In genomic region chr6:40900791-40901190, GRCh38 we compare ENCODE assay signal across 34 cellular contexts.
DNase-seq lines count a peak whose midpoint lies in the region; ATAC-seq and TF ChIP-seq lines count a peak whose summit lies in the region.
"Had no signal": no experiment of that assay in that cellular context is flagged by ENCODE, and none has a peak within 500 bp of the region (broad histone marks: within the 10 kb centered on the region; RNA-seq: fewer than 3 reads in every experiment).

No MANE protein-coding gene starts in this region.

- 93 to 95% methylated on average over 4 to 5 of the region's 5 CpGs for WGBS in endodermal cell (ENCODE audit: insufficient coverage in 1 of 2, insufficient read length in 1 of 2), 2 experiments

- H3K9ac ChIP-seq in endodermal cell (ENCODE audit: extremely low read depth, low read length, poor library complexity, severe bottlenecking) (no peak overlapping the region), skeletal muscle tissue (ENCODE audit: low read depth in 1 of 3, low read length in 3 of 3) (peak overlapping the region in 1 of 3 donors; percentile 18)
- H3K9ac ChIP-seq: GM23248, neural progenitor cell, parathyroid adenoma had no signal

- no peak overlapping the region for H3K27ac Mint-ChIP-seq in endodermal cell
- H3K27ac Mint-ChIP-seq: activated CD4-positive, alpha-beta memory T cell treated with anti-CD3 and anti-CD28 coated beads, Interleukin-2, amount 10 ng/mL, durations not matched to agents 7 days and 5 days; activated naive CD4-positive, alpha-beta T cell treated with anti-CD3 and anti-CD28 coated beads for 36 hours; activated T-helper 1 cell treated with anti-CD3 and anti-CD28 coated beads, Interleukin-12 subunit alpha, Interleukin-12 subunit beta, Interleukin-2, Interleukin-4 antibody, amounts not matched to agents 30 ng/mL and 10 ng/mL and 1 ng/mL, durations not matched to agents 14 hours and 24 hours and 36 hours; effector memory CD8-positive, alpha-beta T cell; IgD-negative memory B cell; neural progenitor cell; stimulated activated effector memory CD8-positive, alpha-beta T cell treated with anti-CD3 and anti-CD28 coated beads, Interleukin-12 subunit alpha, Interleukin-12 subunit beta, amount 100 ng/mL, for 72 hours had no signal

- no peaks in the 10 kb centered on the region for H3K9me3 Mint-ChIP-seq in endodermal cell
- H3K9me3 Mint-ChIP-seq: activated CD4-positive, alpha-beta memory T cell treated with anti-CD3 and anti-CD28 coated beads, Interleukin-2, amount 10 ng/mL, durations not matched to agents 7 days and 5 days; activated naive CD4-positive, alpha-beta T cell treated with anti-CD3 and anti-CD28 coated beads for 36 hours; activated T-helper 1 cell treated with anti-CD3 and anti-CD28 coated beads, Interleukin-12 subunit alpha, Interleukin-12 subunit beta, Interleukin-2, Interleukin-4 antibody, amounts not matched to agents 30 ng/mL and 10 ng/mL and 1 ng/mL, durations not matched to agents 14 hours and 24 hours and 36 hours; effector memory CD8-positive, alpha-beta T cell; IgD-negative memory B cell; neural progenitor cell; stimulated activated effector memory CD8-positive, alpha-beta T cell treated with anti-CD3 and anti-CD28 coated beads, Interleukin-12 subunit alpha, Interleukin-12 subunit beta, amount 100 ng/mL, for 72 hours had no signal

- TF ChIP-seq CTCF in endodermal cell (conservative IDR thresholded peaks at IDR 0.05) (no peak), right atrium auricular region (IDR thresholded peaks at IDR 0.05) (no peak)

- H3K4me1 ChIP-seq in endodermal cell (ENCODE audit: control insufficient read depth, insufficient read depth, low read length), result no peaks in the 10 kb centered on the region
- H3K4me1 ChIP-seq in right atrium auricular region, result peaks cover 0 to 34% of the 10 kb centered on the region in 2 donors
- H3K4me1 ChIP-seq in skeletal muscle tissue (ENCODE audit: control insufficient read depth in 3 of 3, insufficient read depth in 3 of 3, low read length in 3 of 3), result peaks cover 21 to 33% (median 23%) of the 10 kb centered on the region in 3 donors
- H3K4me1 ChIP-seq: colonic mucosa, neural progenitor cell, parathyroid adenoma, Peyer's patch had no signal

- ATAC-seq in GM21381 (IDR thresholded peaks at IDR 0.05; ENCODE audit: unreplicated experiment) (no peak), GM21360 (IDR thresholded peaks at IDR 0.05; ENCODE audit: unreplicated experiment) (no peak), HG02759 (IDR thresholded peaks at IDR 0.05; ENCODE audit: unreplicated experiment) (no peak)
- ATAC-seq: effector memory CD8-positive, alpha-beta T cell; stimulated activated effector memory CD8-positive, alpha-beta T cell treated with anti-CD3 and anti-CD28 coated beads, Interleukin-12 subunit alpha, Interleukin-12 subunit beta, amount 100 ng/mL, for 72 hours had no signal

- in situ Hi-C loops in G401 (cut with HindIII; ENCODE audit: low sequenced_read_pairs), result no loop called here

- no peaks in the 10 kb centered on the region for H3K36me3 ChIP-seq in endodermal cell (ENCODE audit: control insufficient read depth, insufficient read depth, low read length)
- H3K36me3 ChIP-seq in right atrium auricular region, result no peaks in the 10 kb centered on the region
- no peaks in the 10 kb centered on the region for H3K36me3 ChIP-seq in skeletal muscle tissue (ENCODE audit: control insufficient read depth in 3 of 3, insufficient read depth in 3 of 3, low read length in 3 of 3)
- H3K36me3 ChIP-seq: adrenal gland, brain microvascular endothelial cell, colonic mucosa, neural progenitor cell, Peyer's patch, sigmoid colon had no signal

- H3K4me3 Mint-ChIP-seq in endodermal cell, result no peak overlapping the region
- H3K4me3 Mint-ChIP-seq: activated CD4-positive, alpha-beta memory T cell treated with anti-CD3 and anti-CD28 coated beads, Interleukin-2, amount 10 ng/mL, durations not matched to agents 7 days and 5 days; activated naive CD4-positive, alpha-beta T cell treated with anti-CD3 and anti-CD28 coated beads for 36 hours; activated T-helper 1 cell treated with anti-CD3 and anti-CD28 coated beads, Interleukin-12 subunit alpha, Interleukin-12 subunit beta, Interleukin-2, Interleukin-4 antibody, amounts not matched to agents 30 ng/mL and 10 ng/mL and 1 ng/mL, durations not matched to agents 14 hours and 24 hours and 36 hours; effector memory CD8-positive, alpha-beta T cell; IgD-negative memory B cell; neural progenitor cell; stimulated activated effector memory CD8-positive, alpha-beta T cell treated with anti-CD3 and anti-CD28 coated beads, Interleukin-12 subunit alpha, Interleukin-12 subunit beta, amount 100 ng/mL, for 72 hours had no signal

- DNase-seq in G401 (ENCODE audit: low spot score) (peak; percentile 72), endodermal cell (peak; percentile 2), right atrium auricular region (ENCODE audit: low spot score) (no peak), DMS153 treated with DMSO at 0.1 percent for 48 hours (lab: John Stamatoyannopoulos, UW; ENCODE audit: unreplicated experiment) (no peak)
- DNase-seq: activated CD4-positive, alpha-beta memory T cell treated with anti-CD3 and anti-CD28 coated beads, Interleukin-2, amount 10 ng/mL, durations not matched to agents 7 days and 5 days; activated CD8-positive, alpha-beta memory T cell treated with anti-CD3 and anti-CD28 coated beads, Interleukin-2, amount 50 U/mL, for 48 hours; activated naive CD4-positive, alpha-beta T cell treated with anti-CD3 and anti-CD28 coated beads for 36 hours; adrenal gland; brain microvascular endothelial cell; colonic mucosa; DMS79 treated with DMSO at 0.1 percent for 48 hours; effector memory CD8-positive, alpha-beta T cell; erythroblast; foreskin fibroblast; GF-D8; GM23248; MV-4-11; NCI-H146; NCI-H226; NCI-H69; Peyer's patch; SIG-M5; sigmoid colon; substantia nigra; T-helper 9 cell had no signal

- H3K27me3 ChIP-seq in endodermal cell (ENCODE audit: control insufficient read depth, insufficient read depth, low read length, poor library complexity, severe bottlenecking) (peaks cover 5% of the 10 kb centered on the region), right atrium auricular region (no peaks in the 10 kb centered on the region), skeletal muscle tissue (ENCODE audit: control insufficient read depth in 3 of 3, insufficient read depth in 3 of 3, low read length in 3 of 3) (no peaks in the 10 kb centered on the region)
- H3K27me3 ChIP-seq: adrenal gland, brain microvascular endothelial cell, colonic mucosa, neural progenitor cell, Peyer's patch, sigmoid colon had no signal

- no peaks in the 10 kb centered on the region for H3K9me3 ChIP-seq in endodermal cell (ENCODE audit: control insufficient read depth, low read length)
- no peaks in the 10 kb centered on the region for H3K9me3 ChIP-seq in right atrium auricular region
- no peaks in the 10 kb centered on the region for H3K9me3 ChIP-seq in skeletal muscle tissue (ENCODE audit: control insufficient read depth in 3 of 3, low read length in 3 of 3)
- H3K9me3 ChIP-seq: adrenal gland, colonic mucosa, Peyer's patch, sigmoid colon had no signal

- H3K27ac ChIP-seq in endodermal cell (ENCODE audit: low read depth, low read length), result no peak overlapping the region
- peak overlapping the region; percentile 80 to 90 for H3K27ac ChIP-seq in right atrium auricular region
- H3K27ac ChIP-seq in skeletal muscle tissue (ENCODE audit: low read depth, low read length), result peak overlapping the region; percentile 76
- H3K27ac ChIP-seq: adrenal gland, brain microvascular endothelial cell, colonic mucosa, GM23248, neural progenitor cell, parathyroid adenoma, Peyer's patch had no signal

- no peak overlapping the region for H3K4me3 ChIP-seq in endodermal cell (ENCODE audit: low read length)
- no peak overlapping the region for H3K4me3 ChIP-seq in right atrium auricular region
- H3K4me3 ChIP-seq in skeletal muscle tissue (ENCODE audit: low read length in 3 of 3), result peak overlapping the region; percentile 8 to 17 (median 10)
- H3K4me3 ChIP-seq: adrenal gland, colonic mucosa, GM23248, neural progenitor cell, Peyer's patch, sigmoid colon had no signal

- H3K27me3 Mint-ChIP-seq in endodermal cell (ENCODE audit: insufficient read depth), result peaks cover 26% of the 10 kb centered on the region

- H3K4me1 Mint-ChIP-seq in endodermal cell, result peaks cover 12% of the 10 kb centered on the region
- H3K4me1 Mint-ChIP-seq: activated CD4-positive, alpha-beta memory T cell treated with anti-CD3 and anti-CD28 coated beads, Interleukin-2, amount 10 ng/mL, durations not matched to agents 7 days and 5 days; IgD-negative memory B cell; stimulated activated effector memory CD8-positive, alpha-beta T cell treated with anti-CD3 and anti-CD28 coated beads, Interleukin-12 subunit alpha, Interleukin-12 subunit beta, amount 100 ng/mL, for 72 hours had no signal

- no peaks in the 10 kb centered on the region for H3K36me3 Mint-ChIP-seq in endodermal cell (ENCODE audit: low read depth)
- H3K36me3 Mint-ChIP-seq: stimulated activated effector memory CD8-positive, alpha-beta T cell treated with anti-CD3 and anti-CD28 coated beads, Interleukin-12 subunit alpha, Interleukin-12 subunit beta, amount 100 ng/mL, for 72 hours had no signal

Comparison
In these comparisons a context has a peak if more than half of its experiments do, and no peak if none do; other contexts are left out.
1. DNase-seq: peak in G401 (single experiment) and endodermal cell (single experiment); none in right atrium auricular region (single experiment) and DMS153 treated with DMSO at 0.1 percent for 48 hours (single experiment).
2. H3K4me3 ChIP-seq: peak in skeletal muscle tissue (3 of 3); none in endodermal cell (single experiment) and right atrium auricular region (0 of 2).